ENCODE assay signal across 8 cellular contexts in the genomic region with DNA sequence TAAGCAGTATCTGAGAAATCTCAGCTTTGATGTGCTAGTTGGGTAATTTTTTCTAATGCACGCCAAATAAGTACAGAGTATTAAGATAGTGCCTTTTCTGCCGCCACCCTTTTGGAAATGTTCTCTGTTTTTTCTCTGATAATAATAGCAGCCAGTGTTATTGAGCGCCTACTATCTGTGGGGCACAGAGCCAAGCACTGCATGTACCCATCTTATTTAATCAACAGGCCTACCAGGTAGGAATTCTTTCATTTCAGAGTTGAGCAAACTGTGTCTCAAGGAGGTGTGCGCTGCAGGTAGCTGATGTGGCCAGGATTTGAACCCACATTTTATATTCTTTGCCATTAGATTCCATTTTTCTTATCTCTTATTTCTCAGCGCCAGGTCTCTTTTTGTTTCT. TPM values are rescaled to one million over a fixed set of nuclear protein-coding genes. Genes with fewer than 3 reads are reported as not detected.
DNase-seq lines count a peak whose midpoint lies in the region; ATAC-seq and TF ChIP-seq lines count a peak whose summit lies in the region.

No MANE protein-coding gene starts in this region.

- H3K27me3 Mint-ChIP-seq in activated T-cell treated with anti-CD3 and anti-CD28 coated beads, Interleukin-2, amount 50 U/mL, for 72 hours (ENCODE audit: low read depth): no peaks in the 10 kb centered on the region

- no peak for ATAC-seq in activated T-cell treated with anti-CD3 and anti-CD28 coated beads, Interleukin-2, amount 50 U/mL, for 72 hours (replicated peaks in 1 of 2)
- no peak for ATAC-seq in GM18498 (IDR thresholded peaks at IDR 0.05; ENCODE audit: unreplicated experiment)

- H3K4me1 ChIP-seq in ascending aorta: peaks cover 6 to 27% of the 10 kb centered on the region in 2 donors
- peaks cover 22 to 60% (median 35%) of the 10 kb centered on the region in 4 donors for H3K4me1 ChIP-seq in transverse colon

- no peak for TF ChIP-seq POLR2A in transverse colon (IDR thresholded peaks at IDR 0.05)

- H3K36me3 ChIP-seq in ascending aorta (peaks cover 31 to 56% of the 10 kb centered on the region in 2 donors), transverse colon (peaks cover 0 to 12% (median 6%) of the 10 kb centered on the region in 4 donors)

- intact Hi-C loops in ascending aorta (cut with DNase I) (no loop called here), transverse colon (cut with DNase I; ENCODE audit: low total_unique reads) (no loop called here)

- TF ChIP-seq CTCF in ascending aorta (IDR thresholded peaks at IDR 0.05) (no peak), transverse colon (IDR thresholded peaks at IDR 0.05) (no peak)

- H3K27ac ChIP-seq in ascending aorta (peak overlapping the region in 1 of 2 donors; percentile 84), transverse colon (peak overlapping the region; percentile 59 to 99 (median 95))

- no peak for TF ChIP-seq EP300 in transverse colon (IDR thresholded peaks at IDR 0.05; ENCODE audit: low read depth)

- peak overlapping the region; percentile 97 to 99 for H3K4me3 ChIP-seq in ascending aorta
- peak overlapping the region in 3 of 4 donors; percentile 65 to 100 (median 99) for H3K4me3 ChIP-seq in transverse colon

- CTCF ChIA-PET in HEK293T (lab: Yijun Ruan, JAX): no interaction called here

- in situ Hi-C loops in transverse colon (cut with MboI; ENCODE audit: low pct_ligation_motif_present in 1 of 4, low pct_unique_long_range_greater_than_20kb in 1 of 4, low sequenced_read_pairs in 3 of 4): no loop called here

- H3K27me3 ChIP-seq in ascending aorta (no peaks in the 10 kb centered on the region), transverse colon (no peaks in the 10 kb centered on the region)

- POLR2A ChIA-PET in HEK293T (lab: Yijun Ruan, JAX): no interaction called here

- H3K9me3 Mint-ChIP-seq in activated T-cell treated with anti-CD3 and anti-CD28 coated beads, Interleukin-2, amount 50 U/mL, for 72 hours: no peaks in the 10 kb centered on the region

- H3K4me3 Mint-ChIP-seq in activated T-cell treated with anti-CD3 and anti-CD28 coated beads, Interleukin-2, amount 50 U/mL, for 72 hours: peak overlapping the region; percentile 93 to 94

- no peak for DNase-seq in activated T-cell treated with anti-CD3 and anti-CD28 coated beads, Interleukin-2, amount 50 U/mL, for 72 hours
- no peak for DNase-seq in activated T-cell treated with anti-CD3 and anti-CD28 coated beads, Interleukin-2, amount 50 U/mL, for 48 hours
- no peak for DNase-seq in ascending aorta (ENCODE audit: low spot score in 2 of 2)
- peak; percentile 20 for DNase-seq in kidney tubule cell (ENCODE audit: low spot score)
- no peak for DNase-seq in transverse colon
- no peak for DNase-seq in HEK293T (ENCODE audit: extremely low spot score)
- no peak for DNase-seq in stimulated activated CD4-positive, alpha-beta T cell treated with anti-CD3 and anti-CD28 coated beads, Interleukin-4, amount 100 ng/mL, for 1 hour

- H3K27ac Mint-ChIP-seq in activated T-cell treated with anti-CD3 and anti-CD28 coated beads, Interleukin-2, amount 50 U/mL, for 72 hours: peak overlapping the region; percentile 38

- peaks cover 56% of the 10 kb centered on the region for H3K4me1 Mint-ChIP-seq in activated T-cell treated with anti-CD3 and anti-CD28 coated beads, Interleukin-2, amount 50 U/mL, for 72 hours (ENCODE audit: low read depth)

- H3K36me3 Mint-ChIP-seq in activated T-cell treated with anti-CD3 and anti-CD28 coated beads, Interleukin-2, amount 50 U/mL, for 72 hours (ENCODE audit: insufficient read depth in 2 of 2): peaks cover 8 to 26% of the 10 kb centered on the region in 2 donors

- H3K9me3 ChIP-seq in ascending aorta (no peaks in the 10 kb centered on the region), transverse colon (no peaks in the 10 kb centered on the region)

- 18 to 51% methylated on average over 3 to 5 of the region's 5 CpGs for WGBS in transverse colon (ENCODE audit: low coverage in 1 of 2), 2 donors

TF ChIP-seq in HEK293T, 16 proteins besides CTCF, POLR2A, EP300 and RAD21:
- TF ChIP-seq NFRKB (IDR thresholded peaks at IDR 0.05) (no peak), HDGF (IDR thresholded peaks at IDR 0.05; ENCODE audit: borderline replicate concordance) (no peak), SUZ12 (IDR thresholded peaks at IDR 0.05) (no peak), LEF1 (IDR thresholded peaks at IDR 0.05; ENCODE audit: borderline replicate concordance) (no peak), L3MBTL2 (conservative IDR thresholded peaks at IDR 0.05) (no peak), SP1 (IDR thresholded peaks at IDR 0.05) (no peak), ZNF384 (IDR thresholded peaks at IDR 0.05) (no peak), ARNT (IDR thresholded peaks at IDR 0.05) (no peak), FOXK2 (IDR thresholded peaks at IDR 0.05) (no peak), ELF4 (IDR thresholded peaks at IDR 0.05) (no peak)

RNA-seq across cellular contexts. Expression of a gene that starts 1.4 kb away (rescaled TPM):
- 10 to 100 TPM; 33.8 to 40.5 TPM for total RNA-seq in activated T-cell treated with anti-CD3 and anti-CD28 coated beads, Interleukin-2, amount 50 U/mL, for 72 hours
- 122 TPM for total RNA-seq in ascending aorta
- 100 to 1,000 TPM; 121 to 242 (median 185) TPM for total RNA-seq in transverse colon

RNA-seq across cellular contexts. Expression of a gene that starts 21.5 kb away (rescaled TPM):
- 100 to 1,000 TPM; 128 to 137 TPM for total RNA-seq in activated T-cell treated with anti-CD3 and anti-CD28 coated beads, Interleukin-2, amount 50 U/mL, for 72 hours
- total RNA-seq in ascending aorta: 221 TPM
- total RNA-seq in transverse colon: 100 to 1,000 TPM; 112 to 185 (median 130) TPM

RNA-seq across cellular contexts. Expression of a gene that starts 28.4 kb away (rescaled TPM):
- total RNA-seq in activated T-cell treated with anti-CD3 and anti-CD28 coated beads, Interleukin-2, amount 50 U/mL, for 72 hours: 10 to 100 TPM; 13.8 to 21.7 TPM
- total RNA-seq in ascending aorta: 27.6 TPM
- 10 to 100 TPM in 2 of 4 donors, 1 to 10 TPM in 2; 3.7 to 15.1 (median 8.4) TPM for total RNA-seq in transverse colon

RNA-seq across cellular contexts. Expression of a gene that starts 32.9 kb away (rescaled TPM):
- 10 to 100 TPM; 43.1 to 50.7 TPM for total RNA-seq in activated T-cell treated with anti-CD3 and anti-CD28 coated beads, Interleukin-2, amount 50 U/mL, for 72 hours
- total RNA-seq in ascending aorta (12.1 TPM), transverse colon (10 to 100 TPM in 2 of 4 donors, 1 to 10 TPM in 2; 4.1 to 19.7 (median 10.0) TPM)

RNA-seq across cellular contexts. Expression of a gene that starts 35.6 kb away (rescaled TPM):
- total RNA-seq in activated T-cell treated with anti-CD3 and anti-CD28 coated beads, Interleukin-2, amount 50 U/mL, for 72 hours: 10 to 100 TPM; 46.1 to 47.8 TPM
- 163 TPM for total RNA-seq in ascending aorta
- 100 to 1,000 TPM in 1 of 4 donors, 10 to 100 TPM in 3; 15.2 to 154 (median 25.7) TPM for total RNA-seq in transverse colon
